In the genomic region with DNA sequence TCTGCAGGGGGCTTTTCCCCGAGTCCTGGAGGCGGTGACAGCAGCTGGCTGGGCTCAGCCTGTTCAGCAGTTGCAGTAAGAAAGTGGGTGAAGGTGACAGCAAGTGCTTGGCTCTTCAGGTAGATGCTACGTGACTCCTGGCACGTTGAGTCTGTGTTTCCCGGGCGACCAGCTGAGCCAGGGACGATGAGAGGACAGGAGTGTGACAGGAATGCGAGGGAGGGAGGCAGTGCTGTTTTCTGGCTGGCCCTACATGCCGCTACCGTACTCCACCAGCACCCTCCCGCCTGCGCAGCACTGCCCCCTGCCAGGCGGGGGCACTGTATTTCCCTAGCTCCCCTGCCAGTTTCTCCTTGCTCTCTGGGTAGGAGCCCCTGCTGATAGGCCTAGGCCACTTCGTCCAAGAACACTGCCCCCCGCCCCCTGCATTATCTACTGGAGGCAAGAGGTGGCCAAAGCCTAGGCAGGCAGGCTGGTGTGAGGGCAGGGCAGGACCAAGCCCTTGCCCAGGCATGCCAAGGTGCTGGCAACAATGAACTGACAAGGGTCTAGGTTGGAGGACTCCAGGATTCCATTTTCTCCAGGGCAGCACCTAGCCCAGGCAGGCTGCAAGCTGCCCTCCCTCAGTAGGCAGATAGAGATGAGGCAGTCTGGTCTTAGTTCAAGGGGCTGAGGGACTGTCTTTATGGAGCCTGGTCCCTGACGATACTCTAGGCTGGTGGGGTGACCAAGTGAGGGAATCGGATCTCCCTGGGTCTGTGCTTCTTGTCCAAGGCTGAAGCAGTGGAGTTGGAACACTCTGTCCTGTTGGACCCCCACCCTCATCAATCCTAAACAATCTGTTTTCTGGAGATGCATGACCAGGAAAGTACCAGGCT, we compare ENCODE assay signal across 8 cellular contexts. TPM values are rescaled to one million over a fixed set of nuclear protein-coding genes. Genes with fewer than 3 reads are reported as not detected.
DNase-seq lines count a peak whose midpoint lies in the region; ATAC-seq and TF ChIP-seq lines count a peak whose summit lies in the region.

No MANE protein-coding gene starts in this region.

- no peaks in the 10 kb centered on the region for H3K9me3 Mint-ChIP-seq in CD4-positive, alpha-beta T cell

- peak overlapping the region; percentile 25 for H3K4me3 Mint-ChIP-seq in CD4-positive, alpha-beta T cell

- peak overlapping the region; percentile 67 for H3K27ac Mint-ChIP-seq in CD4-positive, alpha-beta T cell

- peak in 9 of 10 experiments; percentile 10 to 56 (median 29) for DNase-seq in CD4-positive, alpha-beta T cell
- DNase-seq in NCI-H1436 treated with DMSO at 0.1 percent for 48 hours (lab: John Stamatoyannopoulos, UW) (peak; percentile 74), T-helper 9 cell (peak; percentile 19), cardiac fibroblast (ENCODE audit: low read depth in 2 of 2) (peak; percentile 43 to 75), kidney tubule cell (ENCODE audit: low spot score) (peak; percentile 99)
- DNase-seq in stimulated activated CD4-positive, alpha-beta T cell treated with anti-CD3 and anti-CD28 coated beads, Interleukin-2, amount 100 ng/mL, for 24 hours, result peak; percentile 45 to 61

- no peaks in the 10 kb centered on the region for H3K27me3 ChIP-seq in CD4-positive, alpha-beta T cell (ENCODE audit: control insufficient read depth, insufficient read depth, low read length)

- H3K27me3 Mint-ChIP-seq in CD4-positive, alpha-beta T cell, result no peaks in the 10 kb centered on the region

- ATAC-seq in CD4-positive, alpha-beta T cell (ENCODE audit: poor library complexity), result peak; percentile 67
- peak; percentile 57 for ATAC-seq in GM21723 (IDR thresholded peaks at IDR 0.05; ENCODE audit: unreplicated experiment)
- ATAC-seq in GM21381 (IDR thresholded peaks at IDR 0.05; ENCODE audit: unreplicated experiment), result no peak

- TF ChIP-seq CTCF in CD4-positive, alpha-beta T cell (IDR thresholded peaks at IDR 0.05), result peak; percentile 58
- TF ChIP-seq CTCF in cardiac fibroblast (IDR thresholded peaks at IDR 0.05; ENCODE audit: low read depth, low read length), result peak; percentile 70

- H3K36me3 Mint-ChIP-seq in CD4-positive, alpha-beta T cell (ENCODE audit: low read depth), result peaks cover 34% of the 10 kb centered on the region

- intact Hi-C loops in CD4-positive, alpha-beta T cell (cut with DNase I, micrococcal nuclease), result loop anchor here (5.0 to 10.0 kb wide), 2 partner anchors 61 to 96 kb away; no protein-coding TSS in a partner anchor

- CTCF ChIA-PET in CD4-positive, alpha-beta T cell (lab: Charles Lee), result interaction anchor here (0.9 to 2.7 kb wide), 7 partner anchors 9 to 461 kb away, joined by 3 to 16 read pairs (median 5); partner anchors contain the start of genes MAD2L1BP, MRPS18A and VEGFA

- no peak overlapping the region for H3K4me3 ChIP-seq in cardiac fibroblast (replicated peaks in 1 of 2; ENCODE audit: low read depth in 2 of 2, low read length in 2 of 2)

- POLR2A ChIA-PET in CD4-positive, alpha-beta T cell (lab: Charles Lee), result interaction anchor here (1.2 kb wide), 1 partner anchor 39 kb away, joined by 3 read pairs; no protein-coding TSS in a partner anchor

- peaks cover 20% of the 10 kb centered on the region for H3K4me1 Mint-ChIP-seq in CD4-positive, alpha-beta T cell (ENCODE audit: low read depth)

- H3K27ac ChIP-seq in CD4-positive, alpha-beta T cell (ENCODE audit: low read depth, low read length), result no peak overlapping the region

- H3K9me3 ChIP-seq in CD4-positive, alpha-beta T cell (ENCODE audit: control insufficient read depth, low read length), result no peaks in the 10 kb centered on the region

RNA-seq across cellular contexts. Expression of gene MRPS18A, which starts 19.2 kb away (rescaled TPM):
- total RNA-seq in CD4-positive, alpha-beta T cell, result 10 to 100 TPM; 26.1 to 27.7 TPM

RNA-seq across cellular contexts. Expression of gene RSPH9, which starts 23.6 kb away (rescaled TPM):
- total RNA-seq in CD4-positive, alpha-beta T cell, result not detected

RNA-seq across cellular contexts. Expression of gene MAD2L1BP, which starts 32.8 kb away (rescaled TPM):
- total RNA-seq in CD4-positive, alpha-beta T cell, result 10 to 100 TPM; 36.6 to 39.2 TPM

RNA-seq across cellular contexts. Expression of gene GTPBP2, which starts 39.3 kb away (rescaled TPM):
- total RNA-seq in CD4-positive, alpha-beta T cell, result 10 to 100 TPM; 31.5 to 33.9 TPM

Comparison
In these comparisons a context has a peak if more than half of its experiments do, and no peak if none do; other contexts are left out.
1. DNase-seq: peak in every context shown above with its lines; median percentile 99 in kidney tubule cell; 74 in NCI-H1436 treated with DMSO at 0.1 percent for 48 hours; 59 in cardiac fibroblast; 53 in stimulated activated CD4-positive, alpha-beta T cell treated with anti-CD3 and anti-CD28 coated beads, Interleukin-2, amount 100 ng/mL, for 24 hours; 29 in CD4-positive, alpha-beta T cell; 19 in T-helper 9 cell.